In the genomic region with DNA sequence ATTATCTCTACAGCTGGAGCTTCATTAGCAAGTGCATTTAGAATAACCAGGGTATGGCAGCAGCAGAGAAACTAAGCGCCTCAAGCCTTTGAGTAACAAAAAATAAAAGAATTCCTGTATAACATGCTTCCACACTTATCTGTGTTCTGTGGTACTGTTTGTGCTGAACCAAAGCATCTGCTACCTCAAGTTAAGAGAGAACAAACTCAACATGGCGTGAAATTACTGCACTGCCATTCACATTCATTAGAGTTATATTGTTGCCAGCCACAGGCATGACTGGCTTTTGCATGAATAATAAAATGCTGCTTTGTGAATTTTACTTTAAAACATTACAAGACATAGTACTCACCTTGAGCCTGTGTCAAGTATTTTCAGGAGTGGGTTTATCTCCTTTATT, we compare ENCODE assay signal across 20 cellular contexts.
DNase-seq lines count a peak whose midpoint lies in the region; ATAC-seq, FAIRE-seq and TF ChIP-seq lines count a peak whose summit lies in the region.
"Had no signal": no experiment of that assay in that cellular context is flagged by ENCODE, and none has a peak within 500 bp of the region (broad histone marks: within the 10 kb centered on the region; RNA-seq: fewer than 3 reads in every experiment).

No MANE protein-coding gene starts in this region.

- CTCF ChIA-PET in CD4-positive, alpha-beta memory T cell (lab: Charles Lee; ENCODE audit: partially characterized antibody), result no interaction called here
- CTCF ChIA-PET in GM12878 (lab: Yijun Ruan, JAX) (interaction anchor here (0.9 kb wide), 1 partner anchor 61 kb away, joined by 3 read pairs; no protein-coding TSS in a partner anchor), T-cell (lab: Charles Lee) (no interaction called here)

- TF ChIP-seq RAD21 in GM12878 (IDR thresholded peaks at IDR 0.05; ENCODE audit: insufficient read depth, low read depth, low read length), result no peak

- H3K9me2 ChIP-seq in GM23338 (ENCODE audit: insufficient read depth), result no peaks in the 10 kb centered on the region

- H2AFZ ChIP-seq in GM23338 (no peak overlapping the region), GM12878 (ENCODE audit: control insufficient read depth, low read depth, low read length) (0 out of 2 replicates have a peak overlapping the region, but pooled peaks have one; percentile 49)

- H3K79me2 ChIP-seq in GM23338 (replicated peaks; ENCODE audit: insufficient read depth) (peaks cover 66% of the 10 kb centered on the region), GM12878 (ENCODE audit: control insufficient read depth, insufficient read depth, low read length) (no peaks in the 10 kb centered on the region)

- H3K4me3 ChIP-seq in CD4-positive, alpha-beta memory T cell (ENCODE audit: low read length in 2 of 2), result no peak overlapping the region
- H3K4me3 ChIP-seq in GM23338 (no peak overlapping the region), GM12878 (no peak overlapping the region)
- H3K4me3 ChIP-seq: left lung, smooth muscle cell, transverse colon had no signal

- no peak for DNase-seq in CD4-positive, alpha-beta memory T cell
- DNase-seq in GM23338 (ENCODE audit: low spot score) (no peak), GM12878 (ENCODE audit: low read depth, low spot score) (no peak), natural killer cell (no peak), T-cell (no peak)
- DNase-seq: activated CD4-positive, alpha-beta T cell treated with anti-CD3 and anti-CD28 coated beads for 36 hours; activated naive CD8-positive, alpha-beta T cell treated with anti-CD3 and anti-CD28 coated beads, Interleukin-2, amount 50 U/mL, for 24 hours; activated T-cell treated with anti-CD3 and anti-CD28 coated beads, Interleukin-2, amount 50 U/mL, for 1 hour; C1 segment of cervical spinal cord; central memory CD4-positive, alpha-beta T cell; endodermal cell; left lung; NCI-H1417 treated with DMSO at 0.1 percent for 48 hours; posterior cingulate gyrus; T-helper 9 cell; transverse colon had no signal

- no peak for ATAC-seq in GM23338
- no peak for ATAC-seq in GM12878
- no peak for ATAC-seq in natural killer cell
- ATAC-seq in HG03432 (IDR thresholded peaks at IDR 0.05; ENCODE audit: unreplicated experiment), result no peak
- no peak for ATAC-seq in T-cell (replicated peaks in 1 of 4)
- ATAC-seq in GM21447 (IDR thresholded peaks at IDR 0.05; ENCODE audit: unreplicated experiment), result no peak
- ATAC-seq: activated naive CD8-positive, alpha-beta T cell treated with anti-CD3 and anti-CD28 coated beads, Interleukin-2, amount 50 U/mL, for 24 hours; left lung; Right ventricle myocardium inferior had no signal

- no peaks in the 10 kb centered on the region for H3K27me3 Mint-ChIP-seq in CD4-positive, alpha-beta memory T cell
- H3K27me3 Mint-ChIP-seq in GM23338 (ENCODE audit: insufficient read depth, low read depth, poor library complexity), result peaks cover 2% of the 10 kb centered on the region
- no peaks in the 10 kb centered on the region for H3K27me3 Mint-ChIP-seq in natural killer cell (ENCODE audit: low read depth in 2 of 2)
- no peaks in the 10 kb centered on the region for H3K27me3 Mint-ChIP-seq in T-cell
- H3K27me3 Mint-ChIP-seq: activated CD4-positive, alpha-beta T cell treated with anti-CD3 and anti-CD28 coated beads for 36 hours; activated naive CD8-positive, alpha-beta T cell treated with anti-CD3 and anti-CD28 coated beads, Interleukin-2, amount 50 U/mL, for 24 hours had no signal

- no peak for FAIRE-seq in GM12878 (lab: Jason Lieb, UNC)

- no peak for TF ChIP-seq EP300 in GM12878 (IDR thresholded peaks at IDR 0.05; ENCODE audit: borderline replicate concordance in 1 of 2, control insufficient read depth in 1 of 2, low read depth in 2 of 2, low read length in 2 of 2)

- H3K27me3 ChIP-seq in CD4-positive, alpha-beta memory T cell (ENCODE audit: insufficient read depth, low read length), result no peaks in the 10 kb centered on the region
- H3K27me3 ChIP-seq in GM23338 (ENCODE audit: insufficient read depth) (no peaks in the 10 kb centered on the region), GM12878 (replicated peaks in 1 of 2; ENCODE audit: control insufficient read depth in 2 of 2, insufficient read depth in 2 of 2, low read length in 1 of 2) (no peaks in the 10 kb centered on the region)
- H3K27me3 ChIP-seq: left lung, transverse colon had no signal

- WGBS in GM12878 (ENCODE audit: insufficient coverage, insufficient replicate concordance, low lambda C conversion rate, missing lambda C conversion rate), result 100% methylated on average over 2 of the region's 2 CpGs

- H3K27ac Mint-ChIP-seq in CD4-positive, alpha-beta memory T cell, result peak overlapping the region in 2 of 7 donors; percentile 25 to 80
- H3K27ac Mint-ChIP-seq in GM23338 (peak overlapping the region; percentile 76; the same call in 1 of the 2 replicates), natural killer cell (peak overlapping the region; percentile 84 to 86), T-cell (peak overlapping the region in 1 of 2 donors; percentile 49)

- TF ChIP-seq POLR2A in GM12878 (IDR thresholded peaks at IDR 0.05; ENCODE audit: low read depth, low read length), result no peak

- H3F3A ChIP-seq in GM23338 (replicated peaks; ENCODE audit: low read depth), result no peaks in the 10 kb centered on the region

- H3K4me3 Mint-ChIP-seq in CD4-positive, alpha-beta memory T cell, result peak overlapping the region in 5 of 8 donors; percentile 36 to 71 (median 60)
- no peak overlapping the region for H3K4me3 Mint-ChIP-seq in GM23338
- no peak overlapping the region for H3K4me3 Mint-ChIP-seq in natural killer cell
- peak overlapping the region in 1 of 3 donors; percentile 43 for H3K4me3 Mint-ChIP-seq in T-cell
- H3K4me3 Mint-ChIP-seq: activated CD4-positive, alpha-beta T cell treated with anti-CD3 and anti-CD28 coated beads for 36 hours; endodermal cell had no signal

- peaks cover 15 to 34% (median 21%) of the 10 kb centered on the region in 4 donors for H3K4me1 Mint-ChIP-seq in CD4-positive, alpha-beta memory T cell
- H3K4me1 Mint-ChIP-seq in GM23338 (peaks cover 39% of the 10 kb centered on the region), natural killer cell (peaks cover 25 to 33% of the 10 kb centered on the region in 2 donors), T-cell (peaks cover 29 to 39% (median 33%) of the 10 kb centered on the region in 3 donors)

- H3K36me3 ChIP-seq in CD4-positive, alpha-beta memory T cell (ENCODE audit: insufficient read depth, low read length), result no peaks in the 10 kb centered on the region
- H3K36me3 ChIP-seq in GM23338 (ENCODE audit: insufficient read depth) (peaks cover 8% of the 10 kb centered on the region; the same call in 1 of the 2 replicates), GM12878 (ENCODE audit: control insufficient read depth in 2 of 2, insufficient read depth in 2 of 2, low read length in 1 of 2) (0 out of 4 replicates have a peak, but pooled peaks cover 0 to 3% of the 10 kb centered on the region in 2 experiments)

- H4K20me1 ChIP-seq in GM23338 (replicated peaks; ENCODE audit: insufficient read depth) (no peaks in the 10 kb centered on the region; the same call in 1 of the 2 replicates), GM12878 (ENCODE audit: control insufficient read depth, insufficient read depth) (no peaks in the 10 kb centered on the region)

- H3K4me2 ChIP-seq in GM23338, result no peak overlapping the region
- no peak overlapping the region for H3K4me2 ChIP-seq in GM12878 (ENCODE audit: control insufficient read depth, insufficient read depth)
- H3K4me2 ChIP-seq: smooth muscle cell had no signal

- in situ Hi-C loops in GM12878 (cut with MboI), result no loop called here

- no TSS peak for BruUV-seq in GM12878 (replicated peaks; lab: Mats Ljungman, UMichigan)

- no peaks in the 10 kb centered on the region for H3K9me3 ChIP-seq in CD4-positive, alpha-beta memory T cell (ENCODE audit: control insufficient read depth in 1 of 2, low read length in 2 of 2)
- no peaks in the 10 kb centered on the region; the same call in 1 of the 3 replicates for H3K9me3 ChIP-seq in GM12878 (replicated peaks; ENCODE audit: control insufficient read depth, insufficient read depth, low read length)
- H3K9me3 ChIP-seq: left lung, transverse colon had no signal

- peaks cover 13 to 17% of the 10 kb centered on the region in 2 donors for H3K36me3 Mint-ChIP-seq in CD4-positive, alpha-beta memory T cell
- peaks cover 5% of the 10 kb centered on the region; the same call in 1 of the 3 replicates for H3K36me3 Mint-ChIP-seq in GM23338 (ENCODE audit: low read depth)
- peaks cover 9% of the 10 kb centered on the region for H3K36me3 Mint-ChIP-seq in natural killer cell
- H3K36me3 Mint-ChIP-seq in T-cell, result peaks cover 24% of the 10 kb centered on the region

- intact Hi-C loops in CD4-positive, alpha-beta memory T cell (cut with micrococcal nuclease), result no loop called here
- intact Hi-C loops in GM12878 (cut with micrococcal nuclease; ENCODE audit: unreplicated experiment), result loop anchor here (5.0 kb wide), 1 partner anchor 72 kb away; no protein-coding TSS in a partner anchor
- intact Hi-C loops in natural killer cell (cut with micrococcal nuclease), result no loop called here

- H3K27ac ChIP-seq in CD4-positive, alpha-beta memory T cell (ENCODE audit: low read depth, low read length), result no peak overlapping the region
- H3K27ac ChIP-seq in GM23338 (ENCODE audit: low read depth), result no peak overlapping the region; the same call in 1 of the 2 replicates
- 0 out of 2 replicates have a peak overlapping the region, but pooled peaks have one; percentile 6 for H3K27ac ChIP-seq in GM12878 (ENCODE audit: control insufficient read depth, insufficient read depth)
- H3K27ac ChIP-seq: transverse colon had no signal

- H3K9me3 Mint-ChIP-seq in CD4-positive, alpha-beta memory T cell, result no peaks in the 10 kb centered on the region
- H3K9me3 Mint-ChIP-seq in GM23338 (no peaks in the 10 kb centered on the region), natural killer cell (no peaks in the 10 kb centered on the region), T-cell (no peaks in the 10 kb centered on the region)
- H3K9me3 Mint-ChIP-seq: activated naive CD8-positive, alpha-beta T cell treated with anti-CD3 and anti-CD28 coated beads, Interleukin-2, amount 50 U/mL, for 24 hours; endodermal cell had no signal

- POLR2A ChIA-PET in CD4-positive, alpha-beta memory T cell (lab: Charles Lee; ENCODE audit: partially characterized antibody), result no interaction called here
- POLR2A ChIA-PET in GM12878 (lab: Charles Lee) (no interaction called here), T-cell (lab: Charles Lee) (no interaction called here)

- H3K9ac ChIP-seq in GM12878 (ENCODE audit: control insufficient read depth, insufficient read depth, low read length), result no peak overlapping the region

- TF ChIP-seq CTCF in GM23338 (conservative IDR thresholded peaks at IDR 0.05; ENCODE audit: low read depth in 2 of 2), result no peak
- no peak for TF ChIP-seq CTCF in GM12878 (IDR thresholded peaks at IDR 0.05 in 2 of 3, conservative IDR thresholded peaks at IDR 0.05 in 1 of 3; ENCODE audit: control insufficient read depth in 2 of 3, extremely low read depth in 1 of 3, insufficient read depth in 1 of 3, low read depth in 3 of 3, low read length in 3 of 3)
- TF ChIP-seq CTCF in natural killer cell (IDR thresholded peaks at IDR 0.05), result no peak

- SMC1A ChIA-PET in GM12878 (lab: Charles Lee; ENCODE audit: uncharacterized antibody, unreplicated experiment), result interaction anchor here (1.1 kb wide), 1 partner anchor 18 kb away, joined by 3 read pairs; no protein-coding TSS in a partner anchor

- peaks cover 24% of the 10 kb centered on the region for H3K4me1 ChIP-seq in CD4-positive, alpha-beta memory T cell (ENCODE audit: insufficient read depth, low read length)
- H3K4me1 ChIP-seq in GM23338 (ENCODE audit: insufficient read depth) (peaks cover 40% of the 10 kb centered on the region), GM12878 (ENCODE audit: control insufficient read depth, insufficient read depth, low read length) (peaks cover 8% of the 10 kb centered on the region)

- RAD21 ChIA-PET in GM12878 (lab: Charles Lee; ENCODE audit: unreplicated experiment), result no interaction called here

Comparison
In these comparisons a context has a peak if more than half of its experiments do, and no peak if none do; other contexts are left out.
1. H3K4me3 Mint-ChIP-seq: peak in CD4-positive, alpha-beta memory T cell (5 of 8); none in GM23338 (single experiment) and natural killer cell (single experiment).